In the genomic region with DNA sequence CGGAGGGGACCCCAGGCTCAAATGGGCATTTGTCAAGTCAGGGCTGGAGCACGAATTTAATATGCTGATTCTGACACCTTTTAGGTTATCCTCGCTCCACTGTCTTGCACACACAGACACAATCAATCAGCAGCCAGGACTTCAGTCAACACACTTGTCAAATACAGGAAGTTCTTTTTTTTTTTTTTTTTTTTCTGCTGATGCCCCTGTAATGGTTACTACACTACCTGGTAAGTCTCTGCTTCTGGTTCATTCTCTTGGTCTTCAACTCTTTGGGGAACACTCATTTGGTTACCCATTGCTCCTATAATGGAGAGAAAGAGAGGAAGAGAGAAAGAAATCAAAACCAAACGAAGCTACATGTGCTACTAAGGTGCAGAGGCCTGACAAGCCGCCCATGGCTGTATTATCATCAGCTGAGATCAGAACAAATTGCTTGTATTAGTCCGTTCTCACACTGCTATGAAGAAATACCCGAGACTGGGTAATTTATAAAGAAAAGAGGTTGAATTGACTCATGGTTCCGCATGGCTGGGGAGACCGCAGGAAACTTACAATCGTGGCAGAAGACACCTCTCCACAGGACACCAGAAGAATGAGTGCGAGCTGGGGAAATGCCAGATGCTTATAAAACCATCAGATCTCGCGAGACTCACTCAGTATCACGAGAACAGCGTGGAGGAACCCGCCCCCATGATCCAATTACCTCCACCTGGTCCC, we compare ENCODE assay signal across 1 cellular context.
TF ChIP-seq lines count a peak whose summit lies in the region.

No MANE protein-coding gene starts in this region.

TF ChIP-seq in K562, 482 proteins besides CTCF, POLR2A, EP300 and RAD21 (continues in another document):
- TF ChIP-seq CAMTA2 (CRISPR knock-in tag; conservative IDR thresholded peaks at IDR 0.05), result no peak
- no peak for TF ChIP-seq ESRRB (CRISPR knock-in tag; IDR thresholded peaks at IDR 0.05; ENCODE audit: borderline replicate concordance)
- TF ChIP-seq MTF1 (CRISPR knock-in tag; IDR thresholded peaks at IDR 0.05; ENCODE audit: borderline replicate concordance), result no peak
- TF ChIP-seq, protein P1, sequence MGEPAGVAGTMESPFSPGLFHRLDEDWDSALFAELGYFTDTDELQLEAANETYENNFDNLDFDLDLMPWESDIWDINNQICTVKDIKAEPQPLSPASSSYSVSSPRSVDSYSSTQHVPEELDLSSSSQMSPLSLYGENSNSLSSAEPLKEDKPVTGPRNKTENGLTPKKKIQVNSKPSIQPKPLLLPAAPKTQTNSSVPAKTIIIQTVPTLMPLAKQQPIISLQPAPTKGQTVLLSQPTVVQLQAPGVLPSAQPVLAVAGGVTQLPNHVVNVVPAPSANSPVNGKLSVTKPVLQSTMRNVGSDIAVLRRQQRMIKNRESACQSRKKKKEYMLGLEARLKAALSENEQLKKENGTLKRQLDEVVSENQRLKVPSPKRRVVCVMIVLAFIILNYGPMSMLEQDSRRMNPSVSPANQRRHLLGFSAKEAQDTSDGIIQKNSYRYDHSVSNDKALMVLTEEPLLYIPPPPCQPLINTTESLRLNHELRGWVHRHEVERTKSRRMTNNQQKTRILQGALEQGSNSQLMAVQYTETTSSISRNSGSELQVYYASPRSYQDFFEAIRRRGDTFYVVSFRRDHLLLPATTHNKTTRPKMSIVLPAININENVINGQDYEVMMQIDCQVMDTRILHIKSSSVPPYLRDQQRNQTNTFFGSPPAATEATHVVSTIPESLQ (CRISPR knock-in tag; IDR thresholded peaks at IDR 0.05), result no peak
- TF ChIP-seq, protein P2, sequence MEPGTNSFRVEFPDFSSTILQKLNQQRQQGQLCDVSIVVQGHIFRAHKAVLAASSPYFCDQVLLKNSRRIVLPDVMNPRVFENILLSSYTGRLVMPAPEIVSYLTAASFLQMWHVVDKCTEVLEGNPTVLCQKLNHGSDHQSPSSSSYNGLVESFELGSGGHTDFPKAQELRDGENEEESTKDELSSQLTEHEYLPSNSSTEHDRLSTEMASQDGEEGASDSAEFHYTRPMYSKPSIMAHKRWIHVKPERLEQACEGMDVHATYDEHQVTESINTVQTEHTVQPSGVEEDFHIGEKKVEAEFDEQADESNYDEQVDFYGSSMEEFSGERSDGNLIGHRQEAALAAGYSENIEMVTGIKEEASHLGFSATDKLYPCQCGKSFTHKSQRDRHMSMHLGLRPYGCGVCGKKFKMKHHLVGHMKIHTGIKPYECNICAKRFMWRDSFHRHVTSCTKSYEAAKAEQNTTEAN (CRISPR knock-in tag; IDR thresholded peaks at IDR 0.05), result no peak
- TF ChIP-seq HMG20A (CRISPR knock-in tag; conservative IDR thresholded peaks at IDR 0.05), result no peak
- no peak for TF ChIP-seq GABPA (tag; conservative IDR thresholded peaks at IDR 0.05; ENCODE audit: low read depth)
- TF ChIP-seq ZNF384 (IDR thresholded peaks at IDR 0.05; ENCODE audit: low read depth, low read length), result peak; percentile 67; the same call in 1 of the 2 replicates
- TF ChIP-seq LEF1 (IDR thresholded peaks at IDR 0.05), result no peak
- no peak for TF ChIP-seq ZNF134 (CRISPR knock-in tag; conservative IDR thresholded peaks at IDR 0.05)
- no peak for TF ChIP-seq FOXA3 (CRISPR knock-in tag; conservative IDR thresholded peaks at IDR 0.05 in 1 of 2, IDR thresholded peaks at IDR 0.05 in 1 of 2)
- no peak for TF ChIP-seq ARID1B (IDR thresholded peaks at IDR 0.05)
- no peak for TF ChIP-seq RBM15 (IDR thresholded peaks at IDR 0.05; ENCODE audit: insufficient read depth, low read length)
- TF ChIP-seq HNRNPH1 (optimal IDR thresholded peaks at IDR 0.05; ENCODE audit: low read depth, low read length), result no peak
- TF ChIP-seq, protein P3, sequence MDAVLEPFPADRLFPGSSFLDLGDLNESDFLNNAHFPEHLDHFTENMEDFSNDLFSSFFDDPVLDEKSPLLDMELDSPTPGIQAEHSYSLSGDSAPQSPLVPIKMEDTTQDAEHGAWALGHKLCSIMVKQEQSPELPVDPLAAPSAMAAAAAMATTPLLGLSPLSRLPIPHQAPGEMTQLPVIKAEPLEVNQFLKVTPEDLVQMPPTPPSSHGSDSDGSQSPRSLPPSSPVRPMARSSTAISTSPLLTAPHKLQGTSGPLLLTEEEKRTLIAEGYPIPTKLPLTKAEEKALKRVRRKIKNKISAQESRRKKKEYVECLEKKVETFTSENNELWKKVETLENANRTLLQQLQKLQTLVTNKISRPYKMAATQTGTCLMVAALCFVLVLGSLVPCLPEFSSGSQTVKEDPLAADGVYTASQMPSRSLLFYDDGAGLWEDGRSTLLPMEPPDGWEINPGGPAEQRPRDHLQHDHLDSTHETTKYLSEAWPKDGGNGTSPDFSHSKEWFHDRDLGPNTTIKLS (IDR thresholded peaks at IDR 0.05; ENCODE audit: borderline replicate concordance, low read depth), result peak; percentile 76
- no peak for TF ChIP-seq NR1H2 (CRISPR knock-in tag; IDR thresholded peaks at IDR 0.05)
- TF ChIP-seq, protein P4, sequence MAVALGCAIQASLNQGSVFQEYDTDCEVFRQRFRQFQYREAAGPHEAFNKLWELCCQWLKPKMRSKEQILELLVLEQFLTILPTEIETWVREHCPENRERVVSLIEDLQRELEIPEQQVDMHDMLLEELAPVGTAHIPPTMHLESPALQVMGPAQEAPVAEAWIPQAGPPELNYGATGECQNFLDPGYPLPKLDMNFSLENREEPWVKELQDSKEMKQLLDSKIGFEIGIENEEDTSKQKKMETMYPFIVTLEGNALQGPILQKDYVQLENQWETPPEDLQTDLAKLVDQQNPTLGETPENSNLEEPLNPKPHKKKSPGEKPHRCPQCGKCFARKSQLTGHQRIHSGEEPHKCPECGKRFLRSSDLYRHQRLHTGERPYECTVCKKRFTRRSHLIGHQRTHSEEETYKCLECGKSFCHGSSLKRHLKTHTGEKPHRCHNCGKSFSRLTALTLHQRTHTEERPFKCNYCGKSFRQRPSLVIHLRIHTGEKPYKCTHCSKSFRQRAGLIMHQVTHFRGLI (CRISPR knock-in tag; IDR thresholded peaks at IDR 0.05), result no peak
- no peak for TF ChIP-seq SIN3B (IDR thresholded peaks at IDR 0.05; ENCODE audit: low read depth)
- TF ChIP-seq TOE1 (IDR thresholded peaks at IDR 0.05; ENCODE audit: borderline replicate concordance), result no peak
- TF ChIP-seq TOE1 (CRISPR knock-in tag; IDR thresholded peaks at IDR 0.05; ENCODE audit: borderline replicate concordance, low read depth), result no peak
- TF ChIP-seq SIRT6 (IDR thresholded peaks at IDR 0.05; ENCODE audit: low read depth, low read length), result no peak
- TF ChIP-seq RBFOX2 (IDR thresholded peaks at IDR 0.05; ENCODE audit: low read depth, low read length), result 0 out of 2 replicates have a peak, but pooled peaks have one; percentile 22
- TF ChIP-seq ZC3H8 (IDR thresholded peaks at IDR 0.05), result no peak
- TF ChIP-seq NCOR1 (IDR thresholded peaks at IDR 0.05), result no peak
- TF ChIP-seq BHLHE40 (IDR thresholded peaks at IDR 0.05; ENCODE audit: low read length), result no peak
- no peak for TF ChIP-seq KAT7 (CRISPR knock-in tag; IDR thresholded peaks at IDR 0.05; ENCODE audit: borderline replicate concordance)
- no peak for TF ChIP-seq SMC3 (conservative IDR thresholded peaks at IDR 0.05; ENCODE audit: insufficient read depth, low read depth, low read length)
- no peak for TF ChIP-seq RFX5 (IDR thresholded peaks at IDR 0.05; ENCODE audit: low read depth, low read length)
- TF ChIP-seq FOXK2 (conservative IDR thresholded peaks at IDR 0.05 in 1 of 2, IDR thresholded peaks at IDR 0.05 in 1 of 2; ENCODE audit: low read depth in 2 of 2), result no peak
- TF ChIP-seq L3MBTL2 (IDR thresholded peaks at IDR 0.05), result peak; percentile 42; the same call in 1 of the 2 replicates
- TF ChIP-seq, protein P5, sequence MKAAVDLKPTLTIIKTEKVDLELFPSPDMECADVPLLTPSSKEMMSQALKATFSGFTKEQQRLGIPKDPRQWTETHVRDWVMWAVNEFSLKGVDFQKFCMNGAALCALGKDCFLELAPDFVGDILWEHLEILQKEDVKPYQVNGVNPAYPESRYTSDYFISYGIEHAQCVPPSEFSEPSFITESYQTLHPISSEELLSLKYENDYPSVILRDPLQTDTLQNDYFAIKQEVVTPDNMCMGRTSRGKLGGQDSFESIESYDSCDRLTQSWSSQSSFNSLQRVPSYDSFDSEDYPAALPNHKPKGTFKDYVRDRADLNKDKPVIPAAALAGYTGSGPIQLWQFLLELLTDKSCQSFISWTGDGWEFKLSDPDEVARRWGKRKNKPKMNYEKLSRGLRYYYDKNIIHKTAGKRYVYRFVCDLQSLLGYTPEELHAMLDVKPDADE (conservative IDR thresholded peaks at IDR 0.05; ENCODE audit: control insufficient read depth, low read depth, low read length), result no peak
- no peak for TF ChIP-seq SLC30A9 (CRISPR knock-in tag; IDR thresholded peaks at IDR 0.05)
- TF ChIP-seq ARHGAP35 (IDR thresholded peaks at IDR 0.05; ENCODE audit: partially characterized antibody), result peak; percentile 81
- TF ChIP-seq CHD2 (IDR thresholded peaks at IDR 0.05; ENCODE audit: low read depth, low read length), result peak; percentile 97
- TF ChIP-seq CCNT2 (IDR thresholded peaks at IDR 0.05; ENCODE audit: borderline replicate concordance, extremely low read depth, insufficient read length, low read depth, low read length), result no peak
- no peak for TF ChIP-seq MBD2 (IDR thresholded peaks at IDR 0.05; ENCODE audit: borderline replicate concordance, low read depth)
- TF ChIP-seq, protein P6, sequence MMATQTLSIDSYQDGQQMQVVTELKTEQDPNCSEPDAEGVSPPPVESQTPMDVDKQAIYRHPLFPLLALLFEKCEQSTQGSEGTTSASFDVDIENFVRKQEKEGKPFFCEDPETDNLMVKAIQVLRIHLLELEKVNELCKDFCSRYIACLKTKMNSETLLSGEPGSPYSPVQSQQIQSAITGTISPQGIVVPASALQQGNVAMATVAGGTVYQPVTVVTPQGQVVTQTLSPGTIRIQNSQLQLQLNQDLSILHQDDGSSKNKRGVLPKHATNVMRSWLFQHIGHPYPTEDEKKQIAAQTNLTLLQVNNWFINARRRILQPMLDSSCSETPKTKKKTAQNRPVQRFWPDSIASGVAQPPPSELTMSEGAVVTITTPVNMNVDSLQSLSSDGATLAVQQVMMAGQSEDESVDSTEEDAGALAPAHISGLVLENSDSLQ (IDR thresholded peaks at IDR 0.05), result peak; percentile 43; the same call in 1 of the 2 replicates
- TF ChIP-seq, protein P7, sequence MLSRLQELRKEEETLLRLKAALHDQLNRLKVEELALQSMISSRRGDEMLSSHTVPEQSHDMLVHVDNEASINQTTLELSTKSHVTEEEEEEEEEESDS (CRISPR knock-in tag; IDR thresholded peaks at IDR 0.05), result no peak
- TF ChIP-seq, protein P8, sequence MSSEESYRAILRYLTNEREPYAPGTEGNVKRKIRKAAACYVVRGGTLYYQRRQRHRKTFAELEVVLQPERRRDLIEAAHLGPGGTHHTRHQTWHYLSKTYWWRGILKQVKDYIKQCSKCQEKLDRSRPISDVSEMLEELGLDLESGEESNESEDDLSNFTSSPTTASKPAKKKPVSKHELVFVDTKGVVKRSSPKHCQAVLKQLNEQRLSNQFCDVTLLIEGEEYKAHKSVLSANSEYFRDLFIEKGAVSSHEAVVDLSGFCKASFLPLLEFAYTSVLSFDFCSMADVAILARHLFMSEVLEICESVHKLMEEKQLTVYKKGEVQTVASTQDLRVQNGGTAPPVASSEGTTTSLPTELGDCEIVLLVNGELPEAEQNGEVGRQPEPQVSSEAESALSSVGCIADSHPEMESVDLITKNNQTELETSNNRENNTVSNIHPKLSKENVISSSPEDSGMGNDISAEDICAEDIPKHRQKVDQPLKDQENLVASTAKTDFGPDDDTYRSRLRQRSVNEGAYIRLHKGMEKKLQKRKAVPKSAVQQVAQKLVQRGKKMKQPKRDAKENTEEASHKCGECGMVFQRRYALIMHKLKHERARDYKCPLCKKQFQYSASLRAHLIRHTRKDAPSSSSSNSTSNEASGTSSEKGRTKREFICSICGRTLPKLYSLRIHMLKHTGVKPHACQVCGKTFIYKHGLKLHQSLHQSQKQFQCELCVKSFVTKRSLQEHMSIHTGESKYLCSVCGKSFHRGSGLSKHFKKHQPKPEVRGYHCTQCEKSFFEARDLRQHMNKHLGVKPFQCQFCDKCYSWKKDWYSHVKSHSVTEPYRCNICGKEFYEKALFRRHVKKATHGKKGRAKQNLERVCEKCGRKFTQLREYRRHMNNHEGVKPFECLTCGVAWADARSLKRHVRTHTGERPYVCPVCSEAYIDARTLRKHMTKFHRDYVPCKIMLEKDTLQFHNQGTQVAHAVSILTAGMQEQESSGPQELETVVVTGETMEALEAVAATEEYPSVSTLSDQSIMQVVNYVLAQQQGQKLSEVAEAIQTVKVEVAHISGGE (CRISPR knock-in tag; IDR thresholded peaks at IDR 0.05), result peak in 1 of 3 experiments; percentile 61; a peak in 1 of 6 replicates
- TF ChIP-seq, protein P9, sequence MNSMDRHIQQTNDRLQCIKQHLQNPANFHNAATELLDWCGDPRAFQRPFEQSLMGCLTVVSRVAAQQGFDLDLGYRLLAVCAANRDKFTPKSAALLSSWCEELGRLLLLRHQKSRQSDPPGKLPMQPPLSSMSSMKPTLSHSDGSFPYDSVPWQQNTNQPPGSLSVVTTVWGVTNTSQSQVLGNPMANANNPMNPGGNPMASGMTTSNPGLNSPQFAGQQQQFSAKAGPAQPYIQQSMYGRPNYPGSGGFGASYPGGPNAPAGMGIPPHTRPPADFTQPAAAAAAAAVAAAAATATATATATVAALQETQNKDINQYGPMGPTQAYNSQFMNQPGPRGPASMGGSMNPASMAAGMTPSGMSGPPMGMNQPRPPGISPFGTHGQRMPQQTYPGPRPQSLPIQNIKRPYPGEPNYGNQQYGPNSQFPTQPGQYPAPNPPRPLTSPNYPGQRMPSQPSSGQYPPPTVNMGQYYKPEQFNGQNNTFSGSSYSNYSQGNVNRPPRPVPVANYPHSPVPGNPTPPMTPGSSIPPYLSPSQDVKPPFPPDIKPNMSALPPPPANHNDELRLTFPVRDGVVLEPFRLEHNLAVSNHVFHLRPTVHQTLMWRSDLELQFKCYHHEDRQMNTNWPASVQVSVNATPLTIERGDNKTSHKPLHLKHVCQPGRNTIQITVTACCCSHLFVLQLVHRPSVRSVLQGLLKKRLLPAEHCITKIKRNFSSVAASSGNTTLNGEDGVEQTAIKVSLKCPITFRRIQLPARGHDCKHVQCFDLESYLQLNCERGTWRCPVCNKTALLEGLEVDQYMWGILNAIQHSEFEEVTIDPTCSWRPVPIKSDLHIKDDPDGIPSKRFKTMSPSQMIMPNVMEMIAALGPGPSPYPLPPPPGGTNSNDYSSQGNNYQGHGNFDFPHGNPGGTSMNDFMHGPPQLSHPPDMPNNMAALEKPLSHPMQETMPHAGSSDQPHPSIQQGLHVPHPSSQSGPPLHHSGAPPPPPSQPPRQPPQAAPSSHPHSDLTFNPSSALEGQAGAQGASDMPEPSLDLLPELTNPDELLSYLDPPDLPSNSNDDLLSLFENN (IDR thresholded peaks at IDR 0.05; ENCODE audit: low read depth in 2 of 2, low read length in 2 of 2), result no peak
- TF ChIP-seq GABPB1 (CRISPR knock-in tag; IDR thresholded peaks at IDR 0.05), result no peak
- no peak for TF ChIP-seq POLR3G (IDR thresholded peaks at IDR 0.05; ENCODE audit: extremely low read depth, insufficient read length, insufficient replicate concordance)
- TF ChIP-seq FOXP1 (CRISPR knock-in tag; IDR thresholded peaks at IDR 0.05), result no peak
